Comparison of ENCODE assay signal across 1 cellular context in the genomic region with DNA sequence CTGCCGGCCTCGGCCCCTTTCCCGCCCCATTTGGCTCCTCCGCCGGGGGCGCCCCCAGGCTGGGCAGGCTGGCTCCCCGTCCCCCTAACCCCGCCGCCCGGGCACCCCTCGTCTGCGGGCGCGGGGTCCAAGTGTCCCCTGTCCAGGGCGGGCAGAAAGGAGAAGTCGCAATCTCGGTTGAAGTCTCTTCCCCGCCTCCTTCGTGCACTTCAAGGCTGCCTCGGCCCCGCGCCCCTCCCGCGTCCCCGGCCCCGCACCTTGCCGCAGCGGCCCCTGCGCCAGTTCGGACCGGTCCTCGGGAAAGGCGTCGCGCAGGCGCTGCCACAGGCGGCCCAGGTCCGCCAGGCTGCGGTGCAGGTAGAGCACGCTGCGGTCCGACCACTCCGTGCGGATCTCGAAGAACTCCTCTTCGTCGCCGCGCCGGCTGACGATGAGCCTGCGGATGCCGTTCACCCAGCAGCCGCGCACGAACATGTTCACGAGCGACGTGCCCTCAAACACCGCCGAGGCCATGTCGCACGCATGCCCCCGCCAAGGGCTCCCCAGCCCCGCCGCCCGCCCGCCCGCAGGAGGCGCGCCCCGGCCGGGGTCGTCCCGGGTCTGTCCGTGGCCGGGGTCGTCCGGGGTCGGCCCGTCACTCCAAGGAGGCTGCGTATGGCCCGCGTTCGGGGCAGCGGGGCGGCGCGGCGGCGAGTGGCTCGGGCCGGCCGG.
TF ChIP-seq lines count a peak whose summit lies in the region.

Gene PXDC1, minus strand, starts transcription at position 695 of the 711 bp plus-strand sequence. Its CDS starts 182 bp downstream, at position 513.

TF ChIP-seq in HepG2, 621 proteins besides CTCF, POLR2A, EP300 and RAD21 (continued from another document and continues in another):
- TF ChIP-seq, protein P1, sequence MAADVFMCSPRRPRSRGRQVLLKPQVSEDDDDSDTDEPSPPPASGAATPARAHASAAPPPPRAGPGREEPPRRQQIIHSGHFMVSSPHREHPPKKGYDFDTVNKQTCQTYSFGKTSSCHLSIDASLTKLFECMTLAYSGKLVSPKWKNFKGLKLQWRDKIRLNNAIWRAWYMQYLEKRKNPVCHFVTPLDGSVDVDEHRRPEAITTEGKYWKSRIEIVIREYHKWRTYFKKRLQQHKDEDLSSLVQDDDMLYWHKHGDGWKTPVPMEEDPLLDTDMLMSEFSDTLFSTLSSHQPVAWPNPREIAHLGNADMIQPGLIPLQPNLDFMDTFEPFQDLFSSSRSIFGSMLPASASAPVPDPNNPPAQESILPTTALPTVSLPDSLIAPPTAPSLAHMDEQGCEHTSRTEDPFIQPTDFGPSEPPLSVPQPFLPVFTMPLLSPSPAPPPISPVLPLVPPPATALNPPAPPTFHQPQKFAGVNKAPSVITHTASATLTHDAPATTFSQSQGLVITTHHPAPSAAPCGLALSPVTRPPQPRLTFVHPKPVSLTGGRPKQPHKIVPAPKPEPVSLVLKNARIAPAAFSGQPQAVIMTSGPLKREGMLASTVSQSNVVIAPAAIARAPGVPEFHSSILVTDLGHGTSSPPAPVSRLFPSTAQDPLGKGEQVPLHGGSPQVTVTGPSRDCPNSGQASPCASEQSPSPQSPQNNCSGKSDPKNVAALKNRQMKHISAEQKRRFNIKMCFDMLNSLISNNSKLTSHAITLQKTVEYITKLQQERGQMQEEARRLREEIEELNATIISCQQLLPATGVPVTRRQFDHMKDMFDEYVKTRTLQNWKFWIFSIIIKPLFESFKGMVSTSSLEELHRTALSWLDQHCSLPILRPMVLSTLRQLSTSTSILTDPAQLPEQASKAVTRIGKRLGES (CRISPR knock-in tag; IDR thresholded peaks at IDR 0.05; ENCODE audit: borderline replicate concordance): no peak
- TF ChIP-seq TGIF2 (CRISPR knock-in tag; IDR thresholded peaks at IDR 0.05): 0 out of 2 replicates have a peak, but pooled peaks have one; percentile 45
- no peak for TF ChIP-seq CEBPG (CRISPR knock-in tag; IDR thresholded peaks at IDR 0.05)
- TF ChIP-seq RERE (CRISPR knock-in tag; IDR thresholded peaks at IDR 0.05; ENCODE audit: low read depth): no peak
- TF ChIP-seq RFX5 (IDR thresholded peaks at IDR 0.05; ENCODE audit: low read depth, low read length): no peak
- TF ChIP-seq ESRRA (CRISPR knock-in tag; IDR thresholded peaks at IDR 0.05; ENCODE audit: low read depth): 0 out of 2 replicates have a peak, but pooled peaks have one; percentile 5
- TF ChIP-seq, protein P2, sequence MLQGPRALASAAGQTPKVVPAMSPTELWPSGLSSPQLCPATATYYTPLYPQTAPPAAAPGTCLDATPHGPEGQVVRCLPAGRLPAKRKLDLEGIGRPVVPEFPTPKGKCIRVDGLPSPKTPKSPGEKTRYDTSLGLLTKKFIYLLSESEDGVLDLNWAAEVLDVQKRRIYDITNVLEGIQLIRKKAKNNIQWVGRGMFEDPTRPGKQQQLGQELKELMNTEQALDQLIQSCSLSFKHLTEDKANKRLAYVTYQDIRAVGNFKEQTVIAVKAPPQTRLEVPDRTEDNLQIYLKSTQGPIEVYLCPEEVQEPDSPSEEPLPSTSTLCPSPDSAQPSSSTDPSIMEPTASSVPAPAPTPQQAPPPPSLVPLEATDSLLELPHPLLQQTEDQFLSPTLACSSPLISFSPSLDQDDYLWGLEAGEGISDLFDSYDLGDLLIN (CRISPR knock-in tag; IDR thresholded peaks at IDR 0.05; ENCODE audit: borderline replicate concordance): no peak; the same call in 1 of the 2 replicates
- no peak for TF ChIP-seq HNF4A (CRISPR knock-in tag; IDR thresholded peaks at IDR 0.05)
- no peak for TF ChIP-seq ZNF17 (CRISPR knock-in tag; IDR thresholded peaks at IDR 0.05)
- TF ChIP-seq KAT7 (CRISPR knock-in tag; IDR thresholded peaks at IDR 0.05; ENCODE audit: borderline replicate concordance): no peak
- TF ChIP-seq, protein P3, sequence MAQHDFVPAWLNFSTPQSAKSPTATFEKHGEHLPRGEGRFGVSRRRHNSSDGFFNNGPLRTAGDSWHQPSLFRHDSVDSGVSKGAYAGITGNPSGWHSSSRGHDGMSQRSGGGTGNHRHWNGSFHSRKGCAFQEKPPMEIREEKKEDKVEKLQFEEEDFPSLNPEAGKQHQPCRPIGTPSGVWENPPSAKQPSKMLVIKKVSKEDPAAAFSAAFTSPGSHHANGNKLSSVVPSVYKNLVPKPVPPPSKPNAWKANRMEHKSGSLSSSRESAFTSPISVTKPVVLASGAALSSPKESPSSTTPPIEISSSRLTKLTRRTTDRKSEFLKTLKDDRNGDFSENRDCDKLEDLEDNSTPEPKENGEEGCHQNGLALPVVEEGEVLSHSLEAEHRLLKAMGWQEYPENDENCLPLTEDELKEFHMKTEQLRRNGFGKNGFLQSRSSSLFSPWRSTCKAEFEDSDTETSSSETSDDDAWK (CRISPR knock-in tag; IDR thresholded peaks at IDR 0.05): no peak
- no peak for TF ChIP-seq ZNF18 (CRISPR knock-in tag; IDR thresholded peaks at IDR 0.05; ENCODE audit: insufficient replicate concordance)
- TF ChIP-seq MEIS2 (CRISPR knock-in tag; IDR thresholded peaks at IDR 0.05): no peak; the same call in 1 of the 2 replicates
- peak; percentile 42; the same call in 1 of the 2 replicates for TF ChIP-seq ZNF609 (CRISPR knock-in tag; IDR thresholded peaks at IDR 0.05; ENCODE audit: borderline replicate concordance)
- no peak for TF ChIP-seq ATF1 (CRISPR knock-in tag; IDR thresholded peaks at IDR 0.05)
- TF ChIP-seq ZNF607 (CRISPR knock-in tag; IDR thresholded peaks at IDR 0.05; ENCODE audit: borderline replicate concordance): no peak
- TF ChIP-seq NFKBIZ (CRISPR knock-in tag; IDR thresholded peaks at IDR 0.05): peak; percentile 36; the same call in 1 of the 2 replicates
- peak; percentile 13; the same call in 1 of the 2 replicates for TF ChIP-seq ZNF30 (CRISPR knock-in tag; IDR thresholded peaks at IDR 0.05)
- TF ChIP-seq ZNF674 (CRISPR knock-in tag; IDR thresholded peaks at IDR 0.05; ENCODE audit: low read depth): 0 out of 2 replicates have a peak, but pooled peaks have one; percentile 54
- no peak for TF ChIP-seq HHEX (CRISPR knock-in tag; IDR thresholded peaks at IDR 0.05)
- TF ChIP-seq, protein P4, sequence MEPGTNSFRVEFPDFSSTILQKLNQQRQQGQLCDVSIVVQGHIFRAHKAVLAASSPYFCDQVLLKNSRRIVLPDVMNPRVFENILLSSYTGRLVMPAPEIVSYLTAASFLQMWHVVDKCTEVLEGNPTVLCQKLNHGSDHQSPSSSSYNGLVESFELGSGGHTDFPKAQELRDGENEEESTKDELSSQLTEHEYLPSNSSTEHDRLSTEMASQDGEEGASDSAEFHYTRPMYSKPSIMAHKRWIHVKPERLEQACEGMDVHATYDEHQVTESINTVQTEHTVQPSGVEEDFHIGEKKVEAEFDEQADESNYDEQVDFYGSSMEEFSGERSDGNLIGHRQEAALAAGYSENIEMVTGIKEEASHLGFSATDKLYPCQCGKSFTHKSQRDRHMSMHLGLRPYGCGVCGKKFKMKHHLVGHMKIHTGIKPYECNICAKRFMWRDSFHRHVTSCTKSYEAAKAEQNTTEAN (CRISPR knock-in tag; conservative IDR thresholded peaks at IDR 0.05): no peak
- TF ChIP-seq, protein P5, sequence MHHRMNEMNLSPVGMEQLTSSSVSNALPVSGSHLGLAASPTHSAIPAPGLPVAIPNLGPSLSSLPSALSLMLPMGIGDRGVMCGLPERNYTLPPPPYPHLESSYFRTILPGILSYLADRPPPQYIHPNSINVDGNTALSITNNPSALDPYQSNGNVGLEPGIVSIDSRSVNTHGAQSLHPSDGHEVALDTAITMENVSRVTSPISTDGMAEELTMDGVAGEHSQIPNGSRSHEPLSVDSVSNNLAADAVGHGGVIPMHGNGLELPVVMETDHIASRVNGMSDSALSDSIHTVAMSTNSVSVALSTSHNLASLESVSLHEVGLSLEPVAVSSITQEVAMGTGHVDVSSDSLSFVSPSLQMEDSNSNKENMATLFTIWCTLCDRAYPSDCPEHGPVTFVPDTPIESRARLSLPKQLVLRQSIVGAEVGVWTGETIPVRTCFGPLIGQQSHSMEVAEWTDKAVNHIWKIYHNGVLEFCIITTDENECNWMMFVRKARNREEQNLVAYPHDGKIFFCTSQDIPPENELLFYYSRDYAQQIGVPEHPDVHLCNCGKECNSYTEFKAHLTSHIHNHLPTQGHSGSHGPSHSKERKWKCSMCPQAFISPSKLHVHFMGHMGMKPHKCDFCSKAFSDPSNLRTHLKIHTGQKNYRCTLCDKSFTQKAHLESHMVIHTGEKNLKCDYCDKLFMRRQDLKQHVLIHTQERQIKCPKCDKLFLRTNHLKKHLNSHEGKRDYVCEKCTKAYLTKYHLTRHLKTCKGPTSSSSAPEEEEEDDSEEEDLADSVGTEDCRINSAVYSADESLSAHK (CRISPR knock-in tag; IDR thresholded peaks at IDR 0.05; ENCODE audit: borderline replicate concordance): no peak
- TF ChIP-seq ZNF446 (CRISPR knock-in tag; IDR thresholded peaks at IDR 0.05): peak; percentile 89; the same call in 1 of the 2 replicates
- TF ChIP-seq KLF16 (CRISPR knock-in tag; IDR thresholded peaks at IDR 0.05): peak in 1 of 2 experiments; percentile 80; a peak in 1 of 4 replicates
- no peak for TF ChIP-seq ZNF136 (CRISPR knock-in tag; IDR thresholded peaks at IDR 0.05; ENCODE audit: low read depth)
- no peak for TF ChIP-seq JARID2 (CRISPR knock-in tag; IDR thresholded peaks at IDR 0.05; ENCODE audit: insufficient replicate concordance)
- TF ChIP-seq BORCS8-MEF2B (CRISPR knock-in tag; IDR thresholded peaks at IDR 0.05): peak; percentile 54
- no peak for TF ChIP-seq HOXD1 (CRISPR knock-in tag; IDR thresholded peaks at IDR 0.05)
